22 cellular contexts compared by ENCODE assay signal in the genomic region with DNA sequence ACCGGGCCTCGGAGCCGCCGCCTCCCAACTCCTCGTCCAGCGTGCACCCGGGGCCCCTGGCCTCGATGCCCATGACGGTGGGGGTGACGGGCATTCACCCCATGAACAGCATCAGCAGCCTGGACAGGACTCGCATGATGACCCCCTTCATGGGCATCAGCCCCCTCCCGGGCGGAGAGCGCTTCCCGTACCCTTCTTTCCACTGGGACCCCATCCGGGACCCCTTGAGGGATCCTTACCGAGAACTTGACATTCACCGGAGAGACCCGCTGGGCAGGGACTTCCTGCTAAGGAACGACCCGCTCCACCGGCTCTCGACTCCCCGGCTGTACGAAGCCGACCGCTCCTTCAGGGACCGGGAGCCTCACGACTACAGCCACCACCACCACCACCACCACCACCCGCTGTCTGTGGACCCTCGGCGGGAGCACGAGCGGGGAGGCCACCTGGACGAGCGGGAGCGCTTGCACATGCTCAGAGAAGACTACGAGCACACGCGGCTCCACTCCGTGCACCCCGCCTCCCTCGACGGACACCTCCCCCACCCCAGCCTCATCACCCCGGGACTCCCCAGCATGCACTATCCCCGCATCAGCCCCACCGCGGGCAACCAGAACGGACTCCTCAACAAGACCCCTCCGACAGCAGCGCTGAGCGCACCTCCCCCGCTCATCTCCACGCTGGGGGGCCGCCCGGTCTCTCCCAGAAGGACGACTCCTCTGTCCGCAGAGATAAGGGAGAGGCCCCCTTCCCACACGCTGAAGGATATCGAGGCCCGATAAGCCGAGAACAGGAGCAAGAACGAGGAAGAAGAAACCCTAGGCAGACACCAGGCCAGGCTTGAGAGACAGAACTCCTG.
"Had no signal": no experiment of that assay in that cellular context is flagged by ENCODE, and none has a peak within 500 bp of the region (broad histone marks: within the 10 kb centered on the region; RNA-seq: fewer than 3 reads in every experiment).

No MANE protein-coding gene starts in this region.

- H3K4me3 ChIP-seq: adrenal gland, left lung, pancreas, SJCRH30, spleen, tibial nerve had no signal

- H3K4me1 Mint-ChIP-seq: activated naive CD4-positive, alpha-beta T cell treated with anti-CD3 and anti-CD28 coated beads, Interleukin-2, amount 50 U/mL, for 24 hours had no signal

- H3K9me3 Mint-ChIP-seq: activated naive CD4-positive, alpha-beta T cell treated with anti-CD3 and anti-CD28 coated beads, Interleukin-2, amount 50 U/mL, for 24 hours; activated T-cell treated with anti-CD3 and anti-CD28 coated beads, Interleukin-2, amount 50 U/mL, for 4 hours had no signal

- H3K27me3 ChIP-seq: adrenal gland, left lung, pancreas, SJCRH30, spleen, tibial nerve had no signal

- H3K36me3 Mint-ChIP-seq: activated naive CD4-positive, alpha-beta T cell treated with anti-CD3 and anti-CD28 coated beads, Interleukin-2, amount 50 U/mL, for 24 hours had no signal

- DNase-seq: activated CD4-positive, alpha-beta T cell treated with anti-CD3 and anti-CD28 coated beads, Interleukin-2, amount 10 ng/mL, durations not matched to agents 7 days and 5 days; activated CD8-positive, alpha-beta memory T cell treated with anti-CD3 and anti-CD28 coated beads, Interleukin-2, amount 50 U/mL, for 4 hours; activated effector memory CD4-positive, alpha-beta T cell treated with Interleukin-2 at 50 U/mL for 16 hours; activated T-cell treated with anti-CD3 and anti-CD28 coated beads, Interleukin-2, amount 50 U/mL, for 4 hours; adrenal gland; dermis blood vessel endothelial cell; effector memory CD4-positive, alpha-beta T cell; foreskin fibroblast; hippocampal formation; mammary epithelial cell; midbrain; SJCRH30; spleen; stimulated activated CD4-positive, alpha-beta T cell treated with anti-CD3 and anti-CD28 coated beads, Interleukin-4, amount 100 ng/mL, for 4 hours; stimulated activated naive CD4-positive, alpha-beta T cell treated with Interleukin-2 at 50 U/mL for 16 hours had no signal

- H3K4me1 ChIP-seq: adrenal gland, left lung, pancreas, SJCRH30, spleen, tibial nerve had no signal

- H3K27me3 Mint-ChIP-seq: activated CD4-positive, alpha-beta T cell treated with anti-CD3 and anti-CD28 coated beads, Interleukin-2, amount 10 ng/mL, durations not matched to agents 7 days and 5 days; activated naive CD4-positive, alpha-beta T cell treated with anti-CD3 and anti-CD28 coated beads, Interleukin-2, amount 50 U/mL, for 24 hours had no signal

- H3K27ac ChIP-seq: adrenal gland, epithelial cell of prostate, left lung, pancreas, SJCRH30, spleen had no signal

- ATAC-seq: activated CD4-positive, CD25-positive, alpha-beta regulatory T cell treated with anti-CD3 and anti-CD28 coated beads, Interleukin-2, amount 50 U/mL, for 24 hours; activated T-cell treated with anti-CD3 and anti-CD28 coated beads, Interleukin-2, amount 50 U/mL, for 4 hours; left lung; pancreas had no signal

- FAIRE-seq: keratinocyte, pancreas had no signal

- H3K27ac Mint-ChIP-seq: activated naive CD4-positive, alpha-beta T cell treated with anti-CD3 and anti-CD28 coated beads, Interleukin-2, amount 50 U/mL, for 24 hours had no signal

- H3K4me3 Mint-ChIP-seq: activated CD4-positive, alpha-beta T cell treated with anti-CD3 and anti-CD28 coated beads, Interleukin-2, amount 10 ng/mL, durations not matched to agents 7 days and 5 days; activated naive CD4-positive, alpha-beta T cell treated with anti-CD3 and anti-CD28 coated beads, Interleukin-2, amount 50 U/mL, for 24 hours; activated T-cell treated with anti-CD3 and anti-CD28 coated beads, Interleukin-2, amount 50 U/mL, for 4 hours had no signal

- H3K9me3 ChIP-seq: adrenal gland, pancreas, SJCRH30, spleen, tibial nerve had no signal
